Comparison of ENCODE assay signal across 12 cellular contexts in the genomic region with DNA sequence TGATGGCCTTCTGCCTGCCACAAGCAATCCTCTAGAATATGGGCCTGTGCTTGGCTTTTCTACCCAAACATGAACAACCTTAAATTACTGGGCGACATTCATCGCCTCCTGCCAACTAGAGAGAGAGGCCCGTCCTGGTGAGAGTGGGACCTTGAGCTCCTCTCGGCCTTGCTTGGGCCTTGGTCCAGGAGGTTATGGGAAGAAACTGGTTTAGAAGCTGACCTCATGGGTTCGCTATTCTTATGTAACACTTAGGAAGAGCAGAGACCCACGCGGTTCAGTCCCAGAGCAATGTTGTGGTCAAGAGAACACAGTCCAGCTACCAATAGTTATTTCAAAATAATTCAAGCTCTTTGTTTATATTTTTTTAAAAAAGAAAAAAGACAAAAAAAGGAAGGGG.
A peak's percentile ranks its signal among the peaks of the same experiment; 100 is the strongest.
DNase-seq lines count a peak whose midpoint lies in the region; ATAC-seq and TF ChIP-seq lines count a peak whose summit lies in the region.
"Had no signal": no experiment of that assay in that cellular context is flagged by ENCODE, and none has a peak within 500 bp of the region (broad histone marks: within the 10 kb centered on the region; RNA-seq: fewer than 3 reads in every experiment).

No MANE protein-coding gene starts in this region.

- peak overlapping the region; percentile 29 to 96 (median 87) for H3K27ac ChIP-seq in heart right ventricle
- H3K27ac ChIP-seq in parathyroid adenoma: peak overlapping the region; percentile 42
- H3K27ac ChIP-seq: 22Rv1 had no signal

- H3K4me2 ChIP-seq in parathyroid adenoma (ENCODE audit: low read length): no peak overlapping the region

- no peak overlapping the region for H3K4me3 ChIP-seq in heart right ventricle
- no peak overlapping the region for H3K4me3 ChIP-seq in parathyroid adenoma (ENCODE audit: low read depth, low read length)
- H3K4me3 ChIP-seq: GM12878 had no signal

- peaks cover 14 to 58% (median 49%) of the 10 kb centered on the region in 9 donors for H3K4me1 ChIP-seq in heart right ventricle
- H3K4me1 ChIP-seq in parathyroid adenoma: no peaks in the 10 kb centered on the region

- H3K9me3 ChIP-seq in heart right ventricle (peaks cover 0 to 24% (median 5%) of the 10 kb centered on the region in 11 donors), parathyroid adenoma (ENCODE audit: control insufficient read depth, low read length) (no peaks in the 10 kb centered on the region)

- H3K9me3 Mint-ChIP-seq in activated CD4-positive, alpha-beta T cell treated with anti-CD3 and anti-CD28 coated beads, Interleukin-2, amount 10 ng/mL, durations not matched to agents 24 days and 14 days: peaks cover 3% of the 10 kb centered on the region
- no peaks in the 10 kb centered on the region for H3K9me3 Mint-ChIP-seq in Calu3 (ENCODE audit: low read depth, unreplicated experiment)

- peaks cover 17% of the 10 kb centered on the region for H3K27me3 Mint-ChIP-seq in activated CD4-positive, alpha-beta T cell treated with anti-CD3 and anti-CD28 coated beads, Interleukin-2, amount 10 ng/mL, durations not matched to agents 24 days and 14 days
- peaks cover 19% of the 10 kb centered on the region for H3K27me3 Mint-ChIP-seq in Calu3 (ENCODE audit: unreplicated experiment)

- BruUV-seq in Calu3 (replicated peaks; lab: Mats Ljungman, UMichigan): no TSS peak

- WGBS in heart right ventricle, 2 donors: 31 to 33% methylated on average over 7 of the region's 7 CpGs

- peak; percentile 90 to 95 (median 95) for ATAC-seq in heart right ventricle
- ATAC-seq: GM12878 had no signal

- intact Hi-C loops in activated CD4-positive, alpha-beta T cell treated with anti-CD3 and anti-CD28 coated beads, Interleukin-2, amount 10 ng/mL, durations not matched to agents 24 days and 14 days (cut with micrococcal nuclease): no loop called here
- intact Hi-C loops in heart right ventricle (cut with DNase I) (loop anchor here in 2 of 10 donors (5.0 to 10.0 kb wide), 2 partner anchors 133 to 560 kb away; partner anchors contain the start of gene CXCL12 (in 1 of the 2)), Calu3 (cut with micrococcal nuclease; ENCODE audit: unreplicated experiment) (no loop called here)

- H2AFZ ChIP-seq in parathyroid adenoma: no peak overlapping the region

- no peak overlapping the region for H3K9ac ChIP-seq in parathyroid adenoma

- DNase-seq in activated CD4-positive, alpha-beta T cell treated with anti-CD3 and anti-CD28 coated beads, Interleukin-2, amount 10 ng/mL, durations not matched to agents 24 days and 14 days: peak; percentile 48
- no peak for DNase-seq in activated CD4-positive, alpha-beta T cell treated with anti-CD3 and anti-CD28 coated beads for 48 hours
- DNase-seq in heart right ventricle (peak; percentile 65 to 90), Calu3 (no peak), NCI-H146 (lab: John Stamatoyannopoulos, UW) (no peak), GM19240 (ENCODE audit: insufficient read length, low spot score) (no peak), HuH-7 (ENCODE audit: low spot score) (no peak)
- DNase-seq: mammary epithelial cell, NCI-H345 had no signal

- H3K36me3 ChIP-seq in heart right ventricle (no peaks in the 10 kb centered on the region), parathyroid adenoma (ENCODE audit: control insufficient read depth, insufficient read depth, low read length) (no peaks in the 10 kb centered on the region)

- H3K79me2 ChIP-seq in parathyroid adenoma: no peaks in the 10 kb centered on the region

- H3K27me3 ChIP-seq in heart right ventricle: no peaks in the 10 kb centered on the region
- no peaks in the 10 kb centered on the region for H3K27me3 ChIP-seq in parathyroid adenoma (ENCODE audit: control insufficient read depth, insufficient read depth, low read length)

- no peaks in the 10 kb centered on the region for H3K36me3 Mint-ChIP-seq in activated CD4-positive, alpha-beta T cell treated with anti-CD3 and anti-CD28 coated beads, Interleukin-2, amount 10 ng/mL, durations not matched to agents 24 days and 14 days (ENCODE audit: low read depth)
- H3K36me3 Mint-ChIP-seq in Calu3 (ENCODE audit: insufficient read depth, unreplicated experiment): no peaks in the 10 kb centered on the region

- CTCF ChIA-PET in Calu3 (lab: Charles Lee): no interaction called here

- peaks cover 23% of the 10 kb centered on the region for H3K4me1 Mint-ChIP-seq in activated CD4-positive, alpha-beta T cell treated with anti-CD3 and anti-CD28 coated beads, Interleukin-2, amount 10 ng/mL, durations not matched to agents 24 days and 14 days
- no peaks in the 10 kb centered on the region for H3K4me1 Mint-ChIP-seq in Calu3 (ENCODE audit: low read depth, unreplicated experiment)

- H3K4me3 Mint-ChIP-seq in activated CD4-positive, alpha-beta T cell treated with anti-CD3 and anti-CD28 coated beads, Interleukin-2, amount 10 ng/mL, durations not matched to agents 24 days and 14 days: no peak overlapping the region
- no peak overlapping the region for H3K4me3 Mint-ChIP-seq in Calu3 (ENCODE audit: low read depth, unreplicated experiment)

- no peak overlapping the region for H3K27ac Mint-ChIP-seq in activated CD4-positive, alpha-beta T cell treated with anti-CD3 and anti-CD28 coated beads, Interleukin-2, amount 10 ng/mL, durations not matched to agents 24 days and 14 days
- H3K27ac Mint-ChIP-seq in Calu3 (ENCODE audit: unreplicated experiment): no peak overlapping the region

- TF ChIP-seq CTCF in heart right ventricle (IDR thresholded peaks at IDR 0.05): no peak
- TF ChIP-seq CTCF in parathyroid adenoma (IDR thresholded peaks at IDR 0.05): no peak
- TF ChIP-seq CTCF in Calu3 (IDR thresholded peaks at IDR 0.05; ENCODE audit: unreplicated experiment): no peak

Comparison
In these comparisons a context has a peak if more than half of its experiments do, and no peak if none do; other contexts are left out.
1. DNase-seq: peak in activated CD4-positive, alpha-beta T cell treated with anti-CD3 and anti-CD28 coated beads, Interleukin-2, amount 10 ng/mL, durations not matched to agents 24 days and 14 days (single experiment) and heart right ventricle (2 of 2); none in activated CD4-positive, alpha-beta T cell treated with anti-CD3 and anti-CD28 coated beads for 48 hours (single experiment), Calu3 (single experiment), NCI-H146 (single experiment), GM19240 (single experiment) and HuH-7 (single experiment).